Comparison of ENCODE assay signal across 10 cellular contexts in the genomic region with DNA sequence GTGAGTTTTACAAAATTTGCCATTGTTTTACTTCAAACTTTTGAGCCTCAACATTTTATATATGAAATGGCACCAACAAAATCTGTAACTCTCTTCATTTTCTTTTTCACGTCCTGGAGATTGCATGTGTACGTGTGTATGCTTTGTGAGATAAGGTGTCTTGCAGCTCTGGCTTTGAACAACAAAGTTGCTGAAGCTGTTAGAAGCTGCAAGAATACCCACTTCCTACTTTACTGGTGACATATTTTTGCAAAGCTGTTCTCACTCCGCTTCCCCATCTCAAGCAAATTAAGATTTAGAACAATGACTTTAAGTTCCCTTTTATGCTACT. TPM values are rescaled to one million over a fixed set of nuclear protein-coding genes. Genes with fewer than 3 reads are reported as not detected.
DNase-seq lines count a peak whose midpoint lies in the region; ATAC-seq lines count a peak whose summit lies in the region.
"Had no signal": no experiment of that assay in that cellular context is flagged by ENCODE, and none has a peak within 500 bp of the region (broad histone marks: within the 10 kb centered on the region; RNA-seq: fewer than 3 reads in every experiment).

No MANE protein-coding gene starts in this region.

- H3K9me3 Mint-ChIP-seq in activated T-helper 1 cell treated with anti-CD3 and anti-CD28 coated beads, Interleukin-12 subunit alpha, Interleukin-12 subunit beta, Interleukin-2, Interleukin-4 antibody, amounts not matched to agents 30 ng/mL and 10 ng/mL and 1 ng/mL, durations not matched to agents 14 hours and 24 hours and 36 hours, result peaks cover 8% of the 10 kb centered on the region

- DNase-seq in AML-193 (lab: John Stamatoyannopoulos, UW), result peak; percentile 85 to 90
- no peak for DNase-seq in activated T-helper 1 cell treated with anti-CD3 and anti-CD28 coated beads, Interleukin-12 subunit alpha, Interleukin-12 subunit beta, Interleukin-2, Interleukin-4 antibody, amounts not matched to agents 30 ng/mL and 10 ng/mL and 1 ng/mL, durations not matched to agents 14 hours and 24 hours and 36 hours (ENCODE audit: low spot score)
- DNase-seq in activated CD4-positive, CD25-positive, alpha-beta regulatory T cell (lab: John Stamatoyannopoulos, UW), result no peak
- no peak for DNase-seq in ACHN
- DNase-seq in head of caudate nucleus, result no peak

- peak overlapping the region; percentile 77 for H3K27ac Mint-ChIP-seq in activated T-helper 1 cell treated with anti-CD3 and anti-CD28 coated beads, Interleukin-12 subunit alpha, Interleukin-12 subunit beta, Interleukin-2, Interleukin-4 antibody, amounts not matched to agents 30 ng/mL and 10 ng/mL and 1 ng/mL, durations not matched to agents 14 hours and 24 hours and 36 hours

- H3K27me3 Mint-ChIP-seq in activated T-helper 1 cell treated with anti-CD3 and anti-CD28 coated beads, Interleukin-12 subunit alpha, Interleukin-12 subunit beta, Interleukin-2, Interleukin-4 antibody, amounts not matched to agents 30 ng/mL and 10 ng/mL and 1 ng/mL, durations not matched to agents 14 hours and 24 hours and 36 hours (ENCODE audit: insufficient read depth), result no peaks in the 10 kb centered on the region

- H3K4me3 Mint-ChIP-seq in activated T-helper 1 cell treated with anti-CD3 and anti-CD28 coated beads, Interleukin-12 subunit alpha, Interleukin-12 subunit beta, Interleukin-2, Interleukin-4 antibody, amounts not matched to agents 30 ng/mL and 10 ng/mL and 1 ng/mL, durations not matched to agents 14 hours and 24 hours and 36 hours, result peak overlapping the region; percentile 78

- peak; percentile 73 for ATAC-seq in GM18909 (IDR thresholded peaks at IDR 0.05; ENCODE audit: poor library complexity, unreplicated experiment)
- peak; percentile 66 for ATAC-seq in HG03378 (IDR thresholded peaks at IDR 0.05; ENCODE audit: unreplicated experiment)
- ATAC-seq in HG03521 (IDR thresholded peaks at IDR 0.05; ENCODE audit: unreplicated experiment), result no peak

- intact Hi-C loops in activated T-helper 1 cell treated with anti-CD3 and anti-CD28 coated beads, Interleukin-12 subunit alpha, Interleukin-12 subunit beta, Interleukin-2, Interleukin-4 antibody, amounts not matched to agents 30 ng/mL and 10 ng/mL and 1 ng/mL, durations not matched to agents 14 hours and 24 hours and 36 hours (cut with micrococcal nuclease), result loop anchor here (1.0 to 10.0 kb wide), 9 partner anchors 12 to 1657 kb away; a partner anchor contains a TSS
- intact Hi-C loops in head of caudate nucleus (cut with DNase I), result no loop called here

- peaks cover 89% of the 10 kb centered on the region for H3K4me1 Mint-ChIP-seq in activated T-helper 1 cell treated with anti-CD3 and anti-CD28 coated beads, Interleukin-12 subunit alpha, Interleukin-12 subunit beta, Interleukin-2, Interleukin-4 antibody, amounts not matched to agents 30 ng/mL and 10 ng/mL and 1 ng/mL, durations not matched to agents 14 hours and 24 hours and 36 hours (ENCODE audit: low read depth)

- peaks cover 36% of the 10 kb centered on the region for H3K36me3 Mint-ChIP-seq in activated T-helper 1 cell treated with anti-CD3 and anti-CD28 coated beads, Interleukin-12 subunit alpha, Interleukin-12 subunit beta, Interleukin-2, Interleukin-4 antibody, amounts not matched to agents 30 ng/mL and 10 ng/mL and 1 ng/mL, durations not matched to agents 14 hours and 24 hours and 36 hours (ENCODE audit: low read depth)

- in situ Hi-C loops in ACHN (cut with HindIII; ENCODE audit: low pct_ligation_motif_present, low pct_unique_long_range_greater_than_20kb, low sequenced_read_pairs), result no loop called here

RNA-seq across cellular contexts. Expression of a gene that starts 41.8 kb away (rescaled TPM):
- total RNA-seq in activated T-helper 1 cell treated with anti-CD3 and anti-CD28 coated beads, Interleukin-12 subunit alpha, Interleukin-12 subunit beta, Interleukin-2, Interleukin-4 antibody, amounts not matched to agents 30 ng/mL and 10 ng/mL and 1 ng/mL, durations not matched to agents 14 hours and 24 hours and 36 hours, result 100 and 107 TPM in 2 replicates
- total RNA-seq: Daoy, epithelial cell of proximal tubule had no signal

Comparison
In these comparisons a context has a peak if more than half of its experiments do, and no peak if none do; other contexts are left out.
1. DNase-seq: peak in AML-193 (2 of 2); none in activated T-helper 1 cell treated with anti-CD3 and anti-CD28 coated beads, Interleukin-12 subunit alpha, Interleukin-12 subunit beta, Interleukin-2, Interleukin-4 antibody, amounts not matched to agents 30 ng/mL and 10 ng/mL and 1 ng/mL, durations not matched to agents 14 hours and 24 hours and 36 hours (single experiment), activated CD4-positive, CD25-positive, alpha-beta regulatory T cell (0 of 4), ACHN (single experiment) and head of caudate nucleus (0 of 42).